In the genomic region with DNA sequence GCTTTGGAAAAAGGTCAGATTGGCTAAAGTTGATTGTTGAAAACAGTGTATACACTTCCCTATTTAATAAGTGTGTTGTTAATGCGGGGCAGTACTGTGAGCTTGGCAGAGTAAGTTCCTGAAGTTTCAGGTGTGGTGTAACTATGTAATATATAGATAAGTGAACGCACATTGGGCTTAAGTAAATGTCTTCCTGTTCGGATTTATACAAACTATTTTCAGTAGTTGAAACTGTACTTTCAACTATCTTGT, we compare ENCODE assay signal across 8 cellular contexts. TPM values are rescaled to one million over a fixed set of nuclear protein-coding genes. Genes with fewer than 3 reads are reported as not detected.
DNase-seq lines count a peak whose midpoint lies in the region; ATAC-seq and TF ChIP-seq lines count a peak whose summit lies in the region.

No MANE protein-coding gene starts in this region.

- peaks cover 12% of the 10 kb centered on the region for H3K4me1 ChIP-seq in BE2C
- H3K4me1 ChIP-seq in Loucy (ENCODE audit: insufficient read depth, low read length, poor library complexity, severe bottlenecking) = peaks cover 61% of the 10 kb centered on the region

- H3K36me3 ChIP-seq in BE2C (peaks cover 37% of the 10 kb centered on the region), Loucy (ENCODE audit: insufficient read depth, low read length) (peaks cover 31% of the 10 kb centered on the region)

- H3K4me1 Mint-ChIP-seq in nephron = peaks cover 54% of the 10 kb centered on the region

- peaks cover 55% of the 10 kb centered on the region for H3K36me3 Mint-ChIP-seq in nephron (ENCODE audit: low read depth)

- peak overlapping the region; percentile 92; the same call in 1 of the 2 replicates for H2AFZ ChIP-seq in Loucy (ENCODE audit: low read length)

- H3F3A ChIP-seq in Loucy (ENCODE audit: low read depth) = peaks cover 13% of the 10 kb centered on the region

- H3K4me3 ChIP-seq in BE2C (ENCODE audit: low read depth, low read length) (peak overlapping the region; percentile 95), Loucy (ENCODE audit: low read length, poor library complexity, severe bottlenecking) (peak overlapping the region; percentile 92), dorsolateral prefrontal cortex (peak overlapping the region; percentile 64 to 99 (median 91))

- peak overlapping the region; percentile 78 for H3K9ac ChIP-seq in Loucy (ENCODE audit: low read depth, low read length, poor library complexity, severe bottlenecking)

- peak overlapping the region; percentile 89 for H3K4me2 ChIP-seq in Loucy (ENCODE audit: low read depth, low read length, poor library complexity, severe bottlenecking)

- TF ChIP-seq CTCF in BE2C (IDR thresholded peaks at IDR 0.05; ENCODE audit: low read depth, low read length) = no peak
- no peak for TF ChIP-seq CTCF in Loucy (conservative IDR thresholded peaks at IDR 0.05; ENCODE audit: low read length)
- no peak for TF ChIP-seq CTCF in dorsolateral prefrontal cortex (IDR thresholded peaks at IDR 0.05 in 54 of 56, conservative IDR thresholded peaks at IDR 0.05 in 2 of 56; ENCODE audit: low read depth in 1 of 56, partially characterized antibody in 56 of 56)
- no peak for TF ChIP-seq CTCF in nephron (IDR thresholded peaks at IDR 0.05; ENCODE audit: unreplicated experiment in 3 of 3)

- H4K20me1 ChIP-seq in Loucy (ENCODE audit: insufficient read depth, low read length, poor library complexity, severe bottlenecking) = peaks cover 37% of the 10 kb centered on the region

- H3K9me2 ChIP-seq in Loucy (replicated peaks; ENCODE audit: low read depth, low read length) = no peaks in the 10 kb centered on the region

- peak overlapping the region; percentile 87 to 97 (median 90) for H3K27ac Mint-ChIP-seq in nephron

- H3K79me2 ChIP-seq in Loucy (ENCODE audit: insufficient read depth, low read length) = peaks cover 64% of the 10 kb centered on the region

- H3K27me3 Mint-ChIP-seq in nephron (ENCODE audit: low read depth) = no peaks in the 10 kb centered on the region

- intact Hi-C loops in dorsolateral prefrontal cortex (cut with DNase I) = loop anchor here (2.0 to 10.0 kb wide), 7 partner anchors 46 to 392 kb away; a partner anchor contains a TSS

- ATAC-seq in HG03460 (IDR thresholded peaks at IDR 0.05; ENCODE audit: unreplicated experiment) (no peak), HG03457 (IDR thresholded peaks at IDR 0.05; ENCODE audit: unreplicated experiment) (no peak)

- DNase-seq in BE2C = no peak
- no peak for DNase-seq in dorsolateral prefrontal cortex
- no peak for DNase-seq in germinal center (ENCODE audit: low spot score)
- no peak for DNase-seq in NCI-H1436 (lab: John Stamatoyannopoulos, UW)

- H3K9me3 Mint-ChIP-seq in nephron = no peaks in the 10 kb centered on the region

- H3K4me3 Mint-ChIP-seq in nephron = peak overlapping the region; percentile 89 to 99 (median 93)

- H3K9me3 ChIP-seq in BE2C (no peaks in the 10 kb centered on the region), Loucy (ENCODE audit: insufficient read depth, low read depth, low read length) (no peaks in the 10 kb centered on the region)

- peak overlapping the region; percentile 83 to 99 (median 96) for H3K27ac ChIP-seq in dorsolateral prefrontal cortex

- H3K27me3 ChIP-seq in BE2C (no peaks in the 10 kb centered on the region), Loucy (ENCODE audit: insufficient read depth, low read length, poor library complexity, severe bottlenecking) (peaks cover 8% of the 10 kb centered on the region), dorsolateral prefrontal cortex (no peaks in the 10 kb centered on the region)

RNA-seq across cellular contexts. Expression of a gene that starts 0.9 kb away (rescaled TPM):
- 2.6 TPM for polyA plus RNA-seq in BE2C (2012; ENCODE audit: insufficient read depth, insufficient read length, low read depth)
- 10 to 100 TPM; 14.3 to 44.8 (median 23.1) TPM for total RNA-seq in dorsolateral prefrontal cortex

RNA-seq across cellular contexts. Expression of a gene that starts 1.2 kb away (rescaled TPM):
- polyA plus RNA-seq in BE2C (2012; ENCODE audit: insufficient read depth, insufficient read length, low read depth) = 577 TPM
- total RNA-seq in dorsolateral prefrontal cortex = 100 to 1,000 TPM in 112 of 120 experiments, 10 to 100 TPM in 8; 88.6 to 204 (median 118) TPM

RNA-seq across cellular contexts. Expression of a gene that starts 44.4 kb away (rescaled TPM):
- 4.1 TPM for polyA plus RNA-seq in BE2C (2012; ENCODE audit: insufficient read depth, insufficient read length, low read depth)
- total RNA-seq in dorsolateral prefrontal cortex = 10 to 100 TPM in 3 of 120 experiments, 1 to 10 TPM in 117; 2.4 to 10.9 (median 5.3) TPM

RNA-seq across cellular contexts. Expression of a gene that starts 44.6 kb away (rescaled TPM):
- polyA plus RNA-seq in BE2C (2012; ENCODE audit: insufficient read depth, insufficient read length, low read depth) = 8.0 TPM
- total RNA-seq in dorsolateral prefrontal cortex = 10 to 100 TPM in 53 of 120 experiments, 1 to 10 TPM in 67; 7.0 to 13.9 (median 9.8) TPM

RNA-seq across cellular contexts. Expression of a gene that starts 48.1 kb away (rescaled TPM):
- polyA plus RNA-seq in BE2C (2012; ENCODE audit: insufficient read depth, insufficient read length, low read depth) = not detected
- 1 to 10 TPM in 7 of 120 experiments, under 1 TPM in 32, not detected in 81; 0.27 to 2.0 (median 0.58) TPM for total RNA-seq in dorsolateral prefrontal cortex
